1 cellular context compared by ENCODE assay signal in the genomic region with DNA sequence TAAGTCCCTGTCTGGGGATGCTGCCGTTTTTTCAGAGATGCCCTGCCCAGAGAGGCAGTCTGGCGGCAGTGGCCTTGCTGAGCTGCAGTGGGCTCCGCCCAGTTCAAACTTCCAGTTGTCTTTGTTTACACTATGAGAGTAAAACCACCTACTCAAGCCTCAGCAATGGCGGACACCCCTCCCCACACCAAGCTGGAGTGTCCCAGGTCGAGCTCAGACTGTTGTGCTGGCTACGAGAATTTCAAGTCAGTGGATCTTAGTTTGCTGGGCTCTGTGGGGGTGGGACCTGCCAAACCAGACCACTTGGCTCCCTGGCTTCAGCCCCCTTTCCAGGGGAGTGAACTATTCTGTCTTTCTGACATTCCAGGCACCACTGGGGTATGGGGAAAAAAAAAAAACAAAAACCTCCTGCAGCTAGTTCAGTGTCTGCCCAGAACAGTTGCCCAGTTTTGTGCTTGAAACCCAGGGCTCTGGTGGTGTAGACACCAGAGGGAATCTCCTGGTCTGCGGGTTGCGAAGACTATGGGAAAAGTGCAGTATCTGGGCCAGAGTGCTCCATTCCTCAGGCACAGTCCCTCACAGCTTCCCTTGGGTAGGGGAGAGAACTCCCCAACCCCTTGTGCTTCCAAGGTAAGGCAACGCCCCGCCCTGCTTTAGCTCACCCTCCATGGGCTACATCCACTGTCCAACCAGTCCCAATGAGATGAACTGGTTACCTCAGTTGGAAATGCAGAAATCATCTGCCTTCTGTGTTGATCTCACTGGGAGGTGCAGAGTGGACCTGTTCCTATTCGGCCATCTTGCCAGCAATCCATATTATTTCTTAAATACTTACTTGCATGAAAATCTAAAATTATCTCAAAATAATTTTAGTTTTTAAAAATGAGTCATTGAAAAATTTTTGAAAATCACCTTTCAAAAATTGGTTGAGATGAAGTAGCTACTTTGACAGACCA.
TF ChIP-seq lines count a peak whose summit lies in the region.

No MANE protein-coding gene starts in this region.

TF ChIP-seq in HepG2, 621 proteins besides CTCF, POLR2A, EP300 and RAD21 (continued from another document and continues in another):
- TF ChIP-seq, protein P1, sequence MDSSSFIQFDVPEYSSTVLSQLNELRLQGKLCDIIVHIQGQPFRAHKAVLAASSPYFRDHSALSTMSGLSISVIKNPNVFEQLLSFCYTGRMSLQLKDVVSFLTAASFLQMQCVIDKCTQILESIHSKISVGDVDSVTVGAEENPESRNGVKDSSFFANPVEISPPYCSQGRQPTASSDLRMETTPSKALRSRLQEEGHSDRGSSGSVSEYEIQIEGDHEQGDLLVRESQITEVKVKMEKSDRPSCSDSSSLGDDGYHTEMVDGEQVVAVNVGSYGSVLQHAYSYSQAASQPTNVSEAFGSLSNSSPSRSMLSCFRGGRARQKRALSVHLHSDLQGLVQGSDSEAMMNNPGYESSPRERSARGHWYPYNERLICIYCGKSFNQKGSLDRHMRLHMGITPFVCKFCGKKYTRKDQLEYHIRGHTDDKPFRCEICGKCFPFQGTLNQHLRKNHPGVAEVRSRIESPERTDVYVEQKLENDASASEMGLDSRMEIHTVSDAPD (CRISPR knock-in tag; IDR thresholded peaks at IDR 0.05), result no peak
- TF ChIP-seq, protein P2, sequence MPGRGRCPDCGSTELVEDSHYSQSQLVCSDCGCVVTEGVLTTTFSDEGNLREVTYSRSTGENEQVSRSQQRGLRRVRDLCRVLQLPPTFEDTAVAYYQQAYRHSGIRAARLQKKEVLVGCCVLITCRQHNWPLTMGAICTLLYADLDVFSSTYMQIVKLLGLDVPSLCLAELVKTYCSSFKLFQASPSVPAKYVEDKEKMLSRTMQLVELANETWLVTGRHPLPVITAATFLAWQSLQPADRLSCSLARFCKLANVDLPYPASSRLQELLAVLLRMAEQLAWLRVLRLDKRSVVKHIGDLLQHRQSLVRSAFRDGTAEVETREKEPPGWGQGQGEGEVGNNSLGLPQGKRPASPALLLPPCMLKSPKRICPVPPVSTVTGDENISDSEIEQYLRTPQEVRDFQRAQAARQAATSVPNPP (CRISPR knock-in tag; IDR thresholded peaks at IDR 0.05), result no peak
- TF ChIP-seq, protein P3, sequence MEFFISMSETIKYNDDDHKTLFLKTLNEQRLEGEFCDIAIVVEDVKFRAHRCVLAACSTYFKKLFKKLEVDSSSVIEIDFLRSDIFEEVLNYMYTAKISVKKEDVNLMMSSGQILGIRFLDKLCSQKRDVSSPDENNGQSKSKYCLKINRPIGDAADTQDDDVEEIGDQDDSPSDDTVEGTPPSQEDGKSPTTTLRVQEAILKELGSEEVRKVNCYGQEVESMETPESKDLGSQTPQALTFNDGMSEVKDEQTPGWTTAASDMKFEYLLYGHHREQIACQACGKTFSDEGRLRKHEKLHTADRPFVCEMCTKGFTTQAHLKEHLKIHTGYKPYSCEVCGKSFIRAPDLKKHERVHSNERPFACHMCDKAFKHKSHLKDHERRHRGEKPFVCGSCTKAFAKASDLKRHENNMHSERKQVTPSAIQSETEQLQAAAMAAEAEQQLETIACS (CRISPR knock-in tag; IDR thresholded peaks at IDR 0.05), result no peak
- no peak for TF ChIP-seq ZNF460 (CRISPR knock-in tag; IDR thresholded peaks at IDR 0.05; ENCODE audit: borderline replicate concordance)
- 0 out of 2 replicates have a peak, but pooled peaks have one; percentile 27 for TF ChIP-seq ZNF232 (CRISPR knock-in tag; IDR thresholded peaks at IDR 0.05; ENCODE audit: borderline replicate concordance)
- no peak for TF ChIP-seq MTF2 (CRISPR knock-in tag; IDR thresholded peaks at IDR 0.05; ENCODE audit: borderline replicate concordance)
- TF ChIP-seq, protein P4, sequence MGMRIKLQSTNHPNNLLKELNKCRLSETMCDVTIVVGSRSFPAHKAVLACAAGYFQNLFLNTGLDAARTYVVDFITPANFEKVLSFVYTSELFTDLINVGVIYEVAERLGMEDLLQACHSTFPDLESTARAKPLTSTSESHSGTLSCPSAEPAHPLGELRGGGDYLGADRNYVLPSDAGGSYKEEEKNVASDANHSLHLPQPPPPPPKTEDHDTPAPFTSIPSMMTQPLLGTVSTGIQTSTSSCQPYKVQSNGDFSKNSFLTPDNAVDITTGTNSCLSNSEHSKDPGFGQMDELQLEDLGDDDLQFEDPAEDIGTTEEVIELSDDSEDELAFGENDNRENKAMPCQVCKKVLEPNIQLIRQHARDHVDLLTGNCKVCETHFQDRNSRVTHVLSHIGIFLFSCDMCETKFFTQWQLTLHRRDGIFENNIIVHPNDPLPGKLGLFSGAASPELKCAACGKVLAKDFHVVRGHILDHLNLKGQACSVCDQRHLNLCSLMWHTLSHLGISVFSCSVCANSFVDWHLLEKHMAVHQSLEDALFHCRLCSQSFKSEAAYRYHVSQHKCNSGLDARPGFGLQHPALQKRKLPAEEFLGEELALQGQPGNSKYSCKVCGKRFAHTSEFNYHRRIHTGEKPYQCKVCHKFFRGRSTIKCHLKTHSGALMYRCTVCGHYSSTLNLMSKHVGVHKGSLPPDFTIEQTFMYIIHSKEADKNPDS (CRISPR knock-in tag; IDR thresholded peaks at IDR 0.05), result no peak
- TF ChIP-seq, protein P5, sequence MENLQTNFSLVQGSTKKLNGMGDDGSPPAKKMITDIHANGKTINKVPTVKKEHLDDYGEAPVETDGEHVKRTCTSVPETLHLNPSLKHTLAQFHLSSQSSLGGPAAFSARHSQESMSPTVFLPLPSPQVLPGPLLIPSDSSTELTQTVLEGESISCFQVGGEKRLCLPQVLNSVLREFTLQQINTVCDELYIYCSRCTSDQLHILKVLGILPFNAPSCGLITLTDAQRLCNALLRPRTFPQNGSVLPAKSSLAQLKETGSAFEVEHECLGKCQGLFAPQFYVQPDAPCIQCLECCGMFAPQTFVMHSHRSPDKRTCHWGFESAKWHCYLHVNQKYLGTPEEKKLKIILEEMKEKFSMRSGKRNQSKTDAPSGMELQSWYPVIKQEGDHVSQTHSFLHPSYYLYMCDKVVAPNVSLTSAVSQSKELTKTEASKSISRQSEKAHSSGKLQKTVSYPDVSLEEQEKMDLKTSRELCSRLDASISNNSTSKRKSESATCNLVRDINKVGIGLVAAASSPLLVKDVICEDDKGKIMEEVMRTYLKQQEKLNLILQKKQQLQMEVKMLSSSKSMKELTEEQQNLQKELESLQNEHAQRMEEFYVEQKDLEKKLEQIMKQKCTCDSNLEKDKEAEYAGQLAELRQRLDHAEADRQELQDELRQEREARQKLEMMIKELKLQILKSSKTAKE (CRISPR knock-in tag; IDR thresholded peaks at IDR 0.05; ENCODE audit: borderline replicate concordance), result no peak
- 0 out of 2 replicates have a peak, but pooled peaks have one; percentile 64 for TF ChIP-seq NKX3-1 (CRISPR knock-in tag; IDR thresholded peaks at IDR 0.05)
- TF ChIP-seq, protein P6, sequence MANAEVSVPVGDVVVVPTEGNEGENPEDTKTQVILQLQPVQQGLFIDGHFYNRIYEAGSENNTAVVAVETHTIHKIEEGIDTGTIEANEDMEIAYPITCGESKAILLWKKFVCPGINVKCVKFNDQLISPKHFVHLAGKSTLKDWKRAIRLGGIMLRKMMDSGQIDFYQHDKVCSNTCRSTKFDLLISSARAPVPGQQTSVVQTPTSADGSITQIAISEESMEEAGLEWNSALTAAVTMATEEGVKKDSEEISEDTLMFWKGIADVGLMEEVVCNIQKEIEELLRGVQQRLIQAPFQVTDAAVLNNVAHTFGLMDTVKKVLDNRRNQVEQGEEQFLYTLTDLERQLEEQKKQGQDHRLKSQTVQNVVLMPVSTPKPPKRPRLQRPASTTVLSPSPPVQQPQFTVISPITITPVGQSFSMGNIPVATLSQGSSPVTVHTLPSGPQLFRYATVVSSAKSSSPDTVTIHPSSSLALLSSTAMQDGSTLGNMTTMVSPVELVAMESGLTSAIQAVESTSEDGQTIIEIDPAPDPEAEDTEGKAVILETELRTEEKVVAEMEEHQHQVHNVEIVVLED (CRISPR knock-in tag; IDR thresholded peaks at IDR 0.05; ENCODE audit: borderline replicate concordance), result no peak
- TF ChIP-seq ZNF383 (CRISPR knock-in tag; IDR thresholded peaks at IDR 0.05; ENCODE audit: borderline replicate concordance), result 0 out of 2 replicates have a peak, but pooled peaks have one; percentile 50
- TF ChIP-seq ARID4A (CRISPR knock-in tag; IDR thresholded peaks at IDR 0.05; ENCODE audit: borderline replicate concordance), result no peak
- TF ChIP-seq ZMYM3 (CRISPR knock-in tag; IDR thresholded peaks at IDR 0.05), result no peak
- TF ChIP-seq ZNF431 (CRISPR knock-in tag; IDR thresholded peaks at IDR 0.05; ENCODE audit: borderline replicate concordance, low read depth), result no peak
- TF ChIP-seq ZMYM2 (CRISPR knock-in tag; IDR thresholded peaks at IDR 0.05), result no peak
- peak; percentile 49; the same call in 1 of the 2 replicates for TF ChIP-seq POLR2G (IDR thresholded peaks at IDR 0.05; ENCODE audit: low read depth, low read length)
- no peak for TF ChIP-seq PLRG1 (conservative IDR thresholded peaks at IDR 0.05)
- no peak for TF ChIP-seq MEIS1 (CRISPR knock-in tag; IDR thresholded peaks at IDR 0.05; ENCODE audit: borderline replicate concordance)
- TF ChIP-seq, protein P7, sequence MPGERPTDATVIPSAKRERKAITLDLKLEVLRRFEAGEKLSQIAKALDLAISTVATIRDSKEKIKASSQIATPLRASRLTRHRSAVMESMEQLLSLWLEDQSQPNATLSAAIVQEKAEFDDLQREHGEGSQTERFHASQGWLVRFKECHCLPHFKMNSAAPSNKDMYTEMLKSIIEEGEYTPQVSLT (CRISPR knock-in tag; IDR thresholded peaks at IDR 0.05; ENCODE audit: borderline replicate concordance, low read depth), result no peak
- no peak for TF ChIP-seq ELK4 (CRISPR knock-in tag; IDR thresholded peaks at IDR 0.05; ENCODE audit: borderline replicate concordance)
- TF ChIP-seq ZSCAN31 (CRISPR knock-in tag; IDR thresholded peaks at IDR 0.05; ENCODE audit: low read depth), result peak; percentile 46; the same call in 1 of the 2 replicates
- TF ChIP-seq ZNF577 (CRISPR knock-in tag; IDR thresholded peaks at IDR 0.05; ENCODE audit: borderline replicate concordance, low read depth), result no peak
- TF ChIP-seq, protein P8, sequence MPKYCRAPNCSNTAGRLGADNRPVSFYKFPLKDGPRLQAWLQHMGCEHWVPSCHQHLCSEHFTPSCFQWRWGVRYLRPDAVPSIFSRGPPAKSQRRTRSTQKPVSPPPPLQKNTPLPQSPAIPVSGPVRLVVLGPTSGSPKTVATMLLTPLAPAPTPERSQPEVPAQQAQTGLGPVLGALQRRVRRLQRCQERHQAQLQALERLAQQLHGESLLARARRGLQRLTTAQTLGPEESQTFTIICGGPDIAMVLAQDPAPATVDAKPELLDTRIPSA (CRISPR knock-in tag; IDR thresholded peaks at IDR 0.05; ENCODE audit: borderline replicate concordance), result no peak
- TF ChIP-seq ZNF280D (CRISPR knock-in tag; IDR thresholded peaks at IDR 0.05), result no peak
- no peak for TF ChIP-seq HOXA5 (CRISPR knock-in tag; IDR thresholded peaks at IDR 0.05)
- TF ChIP-seq JUN (CRISPR knock-in tag; IDR thresholded peaks at IDR 0.05), result no peak
- no peak for TF ChIP-seq SP1 (IDR thresholded peaks at IDR 0.05)
- TF ChIP-seq SP1 (CRISPR knock-in tag; IDR thresholded peaks at IDR 0.05), result no peak
- no peak for TF ChIP-seq REL (CRISPR knock-in tag; conservative IDR thresholded peaks at IDR 0.05)
- TF ChIP-seq U2AF1 (optimal IDR thresholded peaks at IDR 0.05; ENCODE audit: low read depth, low read length), result no peak
- TF ChIP-seq TBX3 (IDR thresholded peaks at IDR 0.05; ENCODE audit: borderline replicate concordance), result no peak
- no peak for TF ChIP-seq ETV6 (CRISPR knock-in tag; conservative IDR thresholded peaks at IDR 0.05)
- TF ChIP-seq TP53 (CRISPR knock-in tag; conservative IDR thresholded peaks at IDR 0.05), result no peak
